1 cellular context compared by ENCODE assay signal in genomic region chr12:75977590-75977951, GRCh38.
TF ChIP-seq lines count a peak whose summit lies in the region.

No MANE protein-coding gene starts in this region.

TF ChIP-seq in GM23338, 12 proteins besides CTCF, POLR2A, EP300 and RAD21 (continued from another document):
- TF ChIP-seq ZNF462 (CRISPR knock-in tag; IDR thresholded peaks at IDR 0.05) = no peak
- TF ChIP-seq ZNF114 (CRISPR knock-in tag; IDR thresholded peaks at IDR 0.05) = no peak
- TF ChIP-seq JUNB (IDR thresholded peaks at IDR 0.05; ENCODE audit: unreplicated experiment) = no peak
- TF ChIP-seq CREB1 (CRISPR knock-in tag; IDR thresholded peaks at IDR 0.05; ENCODE audit: low read depth) = no peak
- TF ChIP-seq REST (IDR thresholded peaks at IDR 0.05; ENCODE audit: unreplicated experiment) = no peak
- TF ChIP-seq ETS1 (IDR thresholded peaks at IDR 0.05) = no peak
TF ChIP-seq in GM23338: peak in this region for 0.
